ENCODE assay signal across 15 cellular contexts in genomic region chr19:7377196-7377595, GRCh38. TPM values are rescaled to one million over a fixed set of nuclear protein-coding genes. Genes with fewer than 3 reads are reported as not detected.
DNase-seq lines count a peak whose midpoint lies in the region; ATAC-seq and TF ChIP-seq lines count a peak whose summit lies in the region.
"Had no signal": no experiment of that assay in that cellular context is flagged by ENCODE, and none has a peak within 500 bp of the region (broad histone marks: within the 10 kb centered on the region; RNA-seq: fewer than 3 reads in every experiment).

No MANE protein-coding gene starts in this region.

- POLR2A ChIA-PET in naive thymus-derived CD4-positive, alpha-beta T cell (lab: Charles Lee), result interaction anchor here (0.6 kb wide), 1 partner anchor 542 kb away, joined by 4 read pairs; no protein-coding TSS in a partner anchor
- POLR2A ChIA-PET in activated CD4-positive, alpha-beta T cell treated with anti-CD3 and anti-CD28 coated beads, Interleukin-2, amount 10 ng/mL, durations not matched to agents 7 days and 5 days (lab: Charles Lee), result no interaction called here

- DNase-seq in activated naive CD8-positive, alpha-beta T cell treated with anti-CD3 and anti-CD28 coated beads, Interleukin-2, amount 50 U/mL, for 24 hours, result no peak
- DNase-seq in RWPE2 (ENCODE audit: low spot score), result no peak
- DNase-seq in naive thymus-derived CD4-positive, alpha-beta T cell, result no peak
- DNase-seq in activated CD4-positive, alpha-beta T cell treated with anti-CD3 and anti-CD28 coated beads, Interleukin-2, amount 10 ng/mL, durations not matched to agents 7 days and 5 days, result no peak
- no peak for DNase-seq in effector CD8-positive, alpha-beta T cell (lab: John Stamatoyannopoulos, UW)
- DNase-seq in germinal center (ENCODE audit: low spot score), result no peak
- DNase-seq: 8988T; AML-193; C1 segment of cervical spinal cord; CD4-positive, alpha-beta T cell; DMS53; GF-D8; GOT3; H9 had no signal

- no peaks in the 10 kb centered on the region for H3K9me3 Mint-ChIP-seq in activated naive CD8-positive, alpha-beta T cell (ENCODE audit: low read depth)
- no peaks in the 10 kb centered on the region for H3K9me3 Mint-ChIP-seq in activated naive CD8-positive, alpha-beta T cell treated with anti-CD3 and anti-CD28 coated beads, Interleukin-2, amount 50 U/mL, for 24 hours
- no peaks in the 10 kb centered on the region for H3K9me3 Mint-ChIP-seq in naive thymus-derived CD4-positive, alpha-beta T cell
- no peaks in the 10 kb centered on the region for H3K9me3 Mint-ChIP-seq in activated CD4-positive, alpha-beta T cell treated with anti-CD3 and anti-CD28 coated beads, Interleukin-2, amount 10 ng/mL, durations not matched to agents 7 days and 5 days
- H3K9me3 Mint-ChIP-seq: CD4-positive, alpha-beta T cell; H9 had no signal

- H3K27me3 Mint-ChIP-seq in activated naive CD8-positive, alpha-beta T cell, result no peaks in the 10 kb centered on the region
- no peaks in the 10 kb centered on the region for H3K27me3 Mint-ChIP-seq in activated naive CD8-positive, alpha-beta T cell treated with anti-CD3 and anti-CD28 coated beads, Interleukin-2, amount 50 U/mL, for 24 hours
- H3K27me3 Mint-ChIP-seq in naive thymus-derived CD4-positive, alpha-beta T cell, result no peaks in the 10 kb centered on the region
- no peaks in the 10 kb centered on the region for H3K27me3 Mint-ChIP-seq in activated CD4-positive, alpha-beta T cell treated with anti-CD3 and anti-CD28 coated beads, Interleukin-2, amount 10 ng/mL, durations not matched to agents 7 days and 5 days
- H3K27me3 Mint-ChIP-seq: CD4-positive, alpha-beta T cell had no signal

- H3K9me3 ChIP-seq in RWPE2 (ENCODE audit: severe bottlenecking), result no peaks in the 10 kb centered on the region
- H3K9me3 ChIP-seq in naive thymus-derived CD4-positive, alpha-beta T cell (ENCODE audit: control insufficient read depth in 2 of 3, low read length in 3 of 3), result no peaks in the 10 kb centered on the region

- H3K4me1 ChIP-seq in RWPE2 (ENCODE audit: insufficient read depth, poor library complexity, severe bottlenecking), result no peaks in the 10 kb centered on the region
- no peaks in the 10 kb centered on the region for H3K4me1 ChIP-seq in naive thymus-derived CD4-positive, alpha-beta T cell (ENCODE audit: control insufficient read depth in 2 of 2, insufficient read depth in 2 of 2, low read length in 2 of 2)

- peaks cover 6% of the 10 kb centered on the region for H3K4me1 Mint-ChIP-seq in activated naive CD8-positive, alpha-beta T cell (ENCODE audit: low read depth)
- H3K4me1 Mint-ChIP-seq in activated naive CD8-positive, alpha-beta T cell treated with anti-CD3 and anti-CD28 coated beads, Interleukin-2, amount 50 U/mL, for 24 hours, result peaks cover 2% of the 10 kb centered on the region
- peaks cover 0 to 34% (median 14%) of the 10 kb centered on the region in 7 donors for H3K4me1 Mint-ChIP-seq in naive thymus-derived CD4-positive, alpha-beta T cell
- no peaks in the 10 kb centered on the region for H3K4me1 Mint-ChIP-seq in activated CD4-positive, alpha-beta T cell treated with anti-CD3 and anti-CD28 coated beads, Interleukin-2, amount 10 ng/mL, durations not matched to agents 7 days and 5 days

- H3K27me3 ChIP-seq in RWPE2 (ENCODE audit: insufficient read depth, poor library complexity, severe bottlenecking), result no peaks in the 10 kb centered on the region
- no peaks in the 10 kb centered on the region for H3K27me3 ChIP-seq in naive thymus-derived CD4-positive, alpha-beta T cell (ENCODE audit: control insufficient read depth in 2 of 2, insufficient read depth in 2 of 2, low read length in 2 of 2)

- H3K27ac Mint-ChIP-seq in activated naive CD8-positive, alpha-beta T cell, result peak overlapping the region; percentile 28
- H3K27ac Mint-ChIP-seq in activated naive CD8-positive, alpha-beta T cell treated with anti-CD3 and anti-CD28 coated beads, Interleukin-2, amount 50 U/mL, for 24 hours, result no peak overlapping the region
- peak overlapping the region in 7 of 9 donors; percentile 2 to 76 (median 59) for H3K27ac Mint-ChIP-seq in naive thymus-derived CD4-positive, alpha-beta T cell
- H3K27ac Mint-ChIP-seq in activated CD4-positive, alpha-beta T cell treated with anti-CD3 and anti-CD28 coated beads, Interleukin-2, amount 10 ng/mL, durations not matched to agents 7 days and 5 days, result no peak overlapping the region
- H3K27ac Mint-ChIP-seq: CD4-positive, alpha-beta T cell; H9 had no signal

- no peaks in the 10 kb centered on the region for H3K36me3 ChIP-seq in RWPE2 (ENCODE audit: low read depth)
- H3K36me3 ChIP-seq in naive thymus-derived CD4-positive, alpha-beta T cell (ENCODE audit: control insufficient read depth in 2 of 3, insufficient read depth in 3 of 3, low read length in 3 of 3), result peaks cover 39 to 91% (median 61%) of the 10 kb centered on the region in 3 experiments

- peaks cover 3% of the 10 kb centered on the region for H3K36me3 Mint-ChIP-seq in activated naive CD8-positive, alpha-beta T cell
- H3K36me3 Mint-ChIP-seq in activated naive CD8-positive, alpha-beta T cell treated with anti-CD3 and anti-CD28 coated beads, Interleukin-2, amount 50 U/mL, for 24 hours (ENCODE audit: low read depth), result peaks cover 3% of the 10 kb centered on the region
- H3K36me3 Mint-ChIP-seq in naive thymus-derived CD4-positive, alpha-beta T cell, result peaks cover 5 to 51% (median 17%) of the 10 kb centered on the region in 5 donors
- H3K36me3 Mint-ChIP-seq in activated CD4-positive, alpha-beta T cell treated with anti-CD3 and anti-CD28 coated beads, Interleukin-2, amount 10 ng/mL, durations not matched to agents 7 days and 5 days (ENCODE audit: low read depth), result peaks cover 59% of the 10 kb centered on the region

- H3K27ac ChIP-seq in RWPE2 (ENCODE audit: poor library complexity, severe bottlenecking), result peak overlapping the region; percentile 32
- H3K27ac ChIP-seq in naive thymus-derived CD4-positive, alpha-beta T cell (ENCODE audit: low read depth, low read length), result no peak overlapping the region

- no peak overlapping the region for H3K4me3 Mint-ChIP-seq in activated naive CD8-positive, alpha-beta T cell
- no peak overlapping the region for H3K4me3 Mint-ChIP-seq in activated naive CD8-positive, alpha-beta T cell treated with anti-CD3 and anti-CD28 coated beads, Interleukin-2, amount 50 U/mL, for 24 hours
- H3K4me3 Mint-ChIP-seq in naive thymus-derived CD4-positive, alpha-beta T cell, result no peak overlapping the region
- H3K4me3 Mint-ChIP-seq in activated CD4-positive, alpha-beta T cell treated with anti-CD3 and anti-CD28 coated beads, Interleukin-2, amount 10 ng/mL, durations not matched to agents 7 days and 5 days, result no peak overlapping the region
- H3K4me3 Mint-ChIP-seq: CD4-positive, alpha-beta T cell had no signal

- TF ChIP-seq CTCF in RWPE2 (IDR thresholded peaks at IDR 0.05; ENCODE audit: poor library complexity, severe bottlenecking), result no peak

- H3K4me3 ChIP-seq in RWPE2 (ENCODE audit: severe bottlenecking), result no peak overlapping the region
- no peak overlapping the region for H3K4me3 ChIP-seq in naive thymus-derived CD4-positive, alpha-beta T cell (ENCODE audit: low read length)

- intact Hi-C loops in naive thymus-derived CD4-positive, alpha-beta T cell (cut with micrococcal nuclease), result no loop called here

- CTCF ChIA-PET in naive thymus-derived CD4-positive, alpha-beta T cell (lab: Charles Lee), result no interaction called here
- CTCF ChIA-PET in activated CD4-positive, alpha-beta T cell treated with anti-CD3 and anti-CD28 coated beads, Interleukin-2, amount 10 ng/mL, durations not matched to agents 7 days and 5 days (lab: Charles Lee), result interaction anchor here (0.8 to 1.2 kb wide), 2 partner anchors 10 to 23 kb away, joined by 4 to 5 read pairs; no protein-coding TSS in a partner anchor

- ATAC-seq in activated naive CD8-positive, alpha-beta T cell treated with anti-CD3 and anti-CD28 coated beads, Interleukin-2, amount 50 U/mL, for 24 hours, result no peak
- ATAC-seq in RWPE2 (ENCODE audit: low read depth), result no peak
- ATAC-seq in naive thymus-derived CD4-positive, alpha-beta T cell, result no peak

RNA-seq across cellular contexts. Expression of gene ARHGEF18, which starts 28.5 kb away (rescaled TPM):
- 100 to 1,000 TPM in 4 of 5 experiments, 10 to 100 TPM in 1; 53.0 to 132 (median 130) TPM for total RNA-seq in naive thymus-derived CD4-positive, alpha-beta T cell
- 10 to 100 TPM in 1 of 2 donors, 1 to 10 TPM in 1; 3.9 to 14.4 TPM for polyA plus RNA-seq in naive thymus-derived CD4-positive, alpha-beta T cell
- 10 to 100 TPM; 78.3 to 88.2 TPM for total RNA-seq in activated CD4-positive, alpha-beta T cell treated with anti-CD3 and anti-CD28 coated beads, Interleukin-2, amount 10 ng/mL, durations not matched to agents 7 days and 5 days

Comparison
In these comparisons a context has a peak if more than half of its experiments do, and no peak if none do; other contexts are left out.
1. H3K27ac Mint-ChIP-seq: peak in activated naive CD8-positive, alpha-beta T cell (single experiment) and naive thymus-derived CD4-positive, alpha-beta T cell (7 of 9); none in activated naive CD8-positive, alpha-beta T cell treated with anti-CD3 and anti-CD28 coated beads, Interleukin-2, amount 50 U/mL, for 24 hours (single experiment) and activated CD4-positive, alpha-beta T cell treated with anti-CD3 and anti-CD28 coated beads, Interleukin-2, amount 10 ng/mL, durations not matched to agents 7 days and 5 days (single experiment).